1 cellular context compared by ENCODE assay signal in genomic region chr16:31268033-31268365, GRCh38.
TF ChIP-seq lines count a peak whose summit lies in the region.

No MANE protein-coding gene starts in this region.

TF ChIP-seq in H1, 55 proteins besides CTCF, POLR2A, EP300 and RAD21:
- TF ChIP-seq MAX (IDR thresholded peaks at IDR 0.05) (no peak), ATF3 (IDR thresholded peaks at IDR 0.05; ENCODE audit: insufficient read depth, low read depth, low read length) (no peak), RXRA (IDR thresholded peaks at IDR 0.05; ENCODE audit: insufficient read depth, low read depth, low read length) (no peak), FOSL1 (IDR thresholded peaks at IDR 0.05; ENCODE audit: insufficient read depth, low read depth, low read length) (no peak), CHD2 (IDR thresholded peaks at IDR 0.05; ENCODE audit: low read length) (no peak), KDM5A (IDR thresholded peaks at IDR 0.05; ENCODE audit: low read length) (no peak), YY1 (IDR thresholded peaks at IDR 0.05; ENCODE audit: low read depth, low read length) (no peak), CTBP2 (IDR thresholded peaks at IDR 0.05; ENCODE audit: borderline replicate concordance, insufficient read depth, insufficient read length, low read length) (no peak), SRF (IDR thresholded peaks at IDR 0.05; ENCODE audit: low read depth, low read length) (no peak), TAF7 (optimal IDR thresholded peaks at IDR 0.05; ENCODE audit: borderline replicate concordance, low read depth, low read length) (no peak), TBP (IDR thresholded peaks at IDR 0.05; ENCODE audit: low read depth, low read length) (no peak), SUZ12 (IDR thresholded peaks at IDR 0.05; ENCODE audit: low read length) (no peak), SP4 (IDR thresholded peaks at IDR 0.05; ENCODE audit: low read length) (no peak), BCL11A (IDR thresholded peaks at IDR 0.05; ENCODE audit: low read depth in 2 of 2, low read length in 2 of 2) (no peak), SIRT6 (IDR thresholded peaks at IDR 0.05; ENCODE audit: low read length) (no peak), KDM4A (IDR thresholded peaks at IDR 0.05; ENCODE audit: low read depth, low read length, severe bottlenecking) (no peak), BRCA1 (IDR thresholded peaks at IDR 0.05; ENCODE audit: low read depth, low read length) (no peak), NANOG (IDR thresholded peaks at IDR 0.05; ENCODE audit: insufficient read depth, low read depth, low read length, poor library complexity, severe bottlenecking) (no peak), NRF1 (IDR thresholded peaks at IDR 0.05; ENCODE audit: low read depth, low read length) (no peak), POLR2AphosphoS5 (IDR thresholded peaks at IDR 0.05; ENCODE audit: low read depth, low read length) (no peak)
